ENCODE assay signal across 20 cellular contexts in the genomic region with DNA sequence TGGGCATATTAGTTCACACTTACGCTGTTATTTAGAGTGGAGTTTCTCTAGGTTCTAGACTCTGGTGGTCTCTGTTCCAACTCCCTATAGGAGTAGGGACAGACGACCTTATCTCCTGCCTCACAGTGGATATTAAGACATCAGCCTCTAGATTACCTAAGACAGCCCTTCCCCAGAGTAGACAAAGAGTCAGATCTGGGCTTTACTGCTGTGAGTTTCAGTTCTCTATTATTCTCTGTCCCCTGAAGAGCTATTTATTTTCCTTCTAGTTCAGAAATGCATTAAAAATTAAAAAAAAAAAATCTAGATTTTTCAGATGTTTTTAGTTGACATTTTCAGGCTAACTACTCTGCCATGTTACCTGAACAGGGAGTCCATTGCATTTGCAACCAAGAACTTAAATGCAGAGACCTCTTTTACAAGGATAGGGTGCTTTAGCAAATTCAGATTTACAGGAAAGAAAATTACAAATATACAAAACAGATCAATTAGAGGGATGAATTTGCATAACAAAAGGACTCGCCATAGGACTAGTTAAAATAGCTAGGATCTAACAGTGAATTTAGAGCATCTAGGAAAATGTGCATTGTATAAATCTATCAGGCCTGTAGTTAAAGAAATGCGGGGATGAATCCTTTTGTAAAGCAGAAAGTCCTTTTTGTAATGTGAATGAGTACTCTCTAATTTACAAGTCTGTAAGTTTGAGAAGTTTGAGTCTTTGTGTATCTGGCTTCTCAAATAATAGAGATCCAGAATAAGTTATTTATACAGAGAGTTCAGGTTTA.
DNase-seq lines count a peak whose midpoint lies in the region; ATAC-seq and TF ChIP-seq lines count a peak whose summit lies in the region.
"Had no signal": no experiment of that assay in that cellular context is flagged by ENCODE, and none has a peak within 500 bp of the region (broad histone marks: within the 10 kb centered on the region; RNA-seq: fewer than 3 reads in every experiment).

No MANE protein-coding gene starts in this region.

- H3K4me1 ChIP-seq in HUES48 (ENCODE audit: control insufficient read depth, insufficient read depth, low read length) (peaks cover 24% of the 10 kb centered on the region), psoas muscle (no peaks in the 10 kb centered on the region)
- H3K4me1 ChIP-seq: Caco-2, prostate gland had no signal

- CTCF ChIA-PET in activated naive CD4-positive, alpha-beta T cell treated with anti-CD3 and anti-CD28 coated beads for 36 hours (lab: Charles Lee), result no interaction called here

- H3K27me3 ChIP-seq in HUES48 (ENCODE audit: control insufficient read depth, insufficient read depth, low read length), result peaks cover 8% of the 10 kb centered on the region; the same call in 1 of the 2 replicates
- H3K27me3 ChIP-seq in psoas muscle (ENCODE audit: insufficient read depth in 3 of 3, low read length in 2 of 3), result no peaks in the 10 kb centered on the region

- H3K36me3 Mint-ChIP-seq in activated naive CD4-positive, alpha-beta T cell treated with anti-CD3 and anti-CD28 coated beads for 36 hours (ENCODE audit: low read depth), result no peaks in the 10 kb centered on the region
- H3K36me3 Mint-ChIP-seq: activated naive CD4-positive, alpha-beta T cell treated with anti-CD3 and anti-CD28 coated beads, Interleukin-2, amount 50 U/mL, for 72 hours; memory B cell; natural killer cell treated with Interleukin-12 subunit alpha and Interleukin-12 subunit beta and Interleukin-15 and Interleukin-18, amount 100 ng/mL, for 72 hours had no signal

- H3K4me3 Mint-ChIP-seq in activated naive CD4-positive, alpha-beta T cell treated with anti-CD3 and anti-CD28 coated beads for 36 hours, result no peak overlapping the region
- H3K4me3 Mint-ChIP-seq: activated CD4-positive, alpha-beta T cell treated with anti-CD3 and anti-CD28 coated beads, Interleukin-2, amount 10 ng/mL, durations not matched to agents 24 days and 14 days; memory B cell; natural killer cell treated with Interleukin-12 subunit alpha and Interleukin-12 subunit beta and Interleukin-15 and Interleukin-18, amount 100 ng/mL, for 72 hours; T-helper 2 cell treated with Interferon-gamma antibody and Interleukin-4, amounts not matched to agents 5 μg/mL and 100 μg/mL, for 36 hours had no signal

- H3K4me3 ChIP-seq in HUES48 (ENCODE audit: low read depth, low read length) (peak overlapping the region; percentile 8; the same call in 1 of the 2 replicates), psoas muscle (no peak overlapping the region)
- H3K4me3 ChIP-seq: prostate gland had no signal

- DNase-seq in iPS DF 19.7 (ENCODE audit: low read depth, low spot score) (peak; percentile 23), DMS79 (lab: John Stamatoyannopoulos, UW) (no peak), psoas muscle (no peak)
- no peak for DNase-seq in activated naive CD4-positive, alpha-beta T cell treated with anti-CD3 and anti-CD28 coated beads for 36 hours
- DNase-seq: activated CD4-positive, alpha-beta T cell treated with anti-CD3 and anti-CD28 coated beads, Interleukin-2, amount 10 ng/mL, durations not matched to agents 24 days and 14 days; activated T-cell treated with anti-CD3 and anti-CD28 coated beads for 4 hours; Caco-2; dermis blood vessel endothelial cell; NCI-H1092 treated with DMSO at 0.1 percent for 48 hours; SHP77; stimulated activated naive CD8-positive, alpha-beta T cell treated with anti-CD3 and anti-CD28 coated beads, Interleukin-15, Interleukin-2, amounts not matched to agents 100 U/mL and 50 U/mL, for 24 hours had no signal

- H3K36me3 ChIP-seq in HUES48 (ENCODE audit: control insufficient read depth, insufficient read depth, low read length), result no peaks in the 10 kb centered on the region
- no peaks in the 10 kb centered on the region for H3K36me3 ChIP-seq in psoas muscle (ENCODE audit: insufficient read depth in 1 of 2, low read depth in 1 of 2)
- H3K36me3 ChIP-seq: prostate gland had no signal

- no peaks in the 10 kb centered on the region for H3K9me3 ChIP-seq in HUES48 (ENCODE audit: control insufficient read depth, insufficient read depth, low read length)
- H3K9me3 ChIP-seq in psoas muscle, result no peaks in the 10 kb centered on the region
- H3K9me3 ChIP-seq: Caco-2, prostate gland had no signal

- 83 to 87% (median 87%) methylated on average over 4 of the region's 4 CpGs for WGBS in psoas muscle, 3 donors

- no peaks in the 10 kb centered on the region for H3K9me3 Mint-ChIP-seq in activated naive CD4-positive, alpha-beta T cell treated with anti-CD3 and anti-CD28 coated beads for 36 hours
- H3K9me3 Mint-ChIP-seq: activated CD4-positive, alpha-beta T cell treated with anti-CD3 and anti-CD28 coated beads, Interleukin-2, amount 10 ng/mL, durations not matched to agents 24 days and 14 days; activated naive CD4-positive, alpha-beta T cell treated with anti-CD3 and anti-CD28 coated beads, Interleukin-2, amount 50 U/mL, for 72 hours; T-helper 2 cell treated with Interferon-gamma antibody and Interleukin-4, amounts not matched to agents 5 μg/mL and 100 μg/mL, for 36 hours had no signal

- H3K27ac ChIP-seq in HUES48 (ENCODE audit: low read depth, low read length), result peak overlapping the region; percentile 60
- no peak overlapping the region for H3K27ac ChIP-seq in psoas muscle
- H3K27ac ChIP-seq: prostate gland had no signal

- intact Hi-C loops in activated naive CD4-positive, alpha-beta T cell treated with anti-CD3 and anti-CD28 coated beads for 36 hours (cut with micrococcal nuclease), result no loop called here
- intact Hi-C loops in psoas muscle (cut with DNase I), result no loop called here

- peaks cover 4% of the 10 kb centered on the region for H3K27me3 Mint-ChIP-seq in activated naive CD4-positive, alpha-beta T cell treated with anti-CD3 and anti-CD28 coated beads for 36 hours (ENCODE audit: low read depth)

- no peak for TF ChIP-seq CTCF in psoas muscle (IDR thresholded peaks at IDR 0.05)

- H3K9ac ChIP-seq in HUES48 (ENCODE audit: low read depth, low read length), result no peak overlapping the region

- ATAC-seq in GM18907 (IDR thresholded peaks at IDR 0.05; ENCODE audit: unreplicated experiment) (peak; percentile 68), HG02623 (IDR thresholded peaks at IDR 0.05; ENCODE audit: unreplicated experiment) (peak; percentile 62), HG03097 (IDR thresholded peaks at IDR 0.05; ENCODE audit: low FRiP score, unreplicated experiment) (no peak), psoas muscle (no peak)
- ATAC-seq: activated naive CD4-positive, alpha-beta T cell treated with anti-CD3 and anti-CD28 coated beads, Interleukin-2, amount 50 U/mL, for 72 hours; natural killer cell treated with Interleukin-12 subunit alpha and Interleukin-12 subunit beta and Interleukin-15 and Interleukin-18, amount 100 ng/mL, for 72 hours; stimulated activated naive CD8-positive, alpha-beta T cell treated with anti-CD3 and anti-CD28 coated beads, Interleukin-15, Interleukin-2, amounts not matched to agents 100 U/mL and 50 U/mL, for 24 hours had no signal

- H3K4me1 Mint-ChIP-seq in activated naive CD4-positive, alpha-beta T cell treated with anti-CD3 and anti-CD28 coated beads for 36 hours (ENCODE audit: low read depth), result no peaks in the 10 kb centered on the region
- H3K4me1 Mint-ChIP-seq: activated CD4-positive, alpha-beta T cell treated with anti-CD3 and anti-CD28 coated beads, Interleukin-2, amount 10 ng/mL, durations not matched to agents 24 days and 14 days; memory B cell had no signal

- no peak overlapping the region for H3K27ac Mint-ChIP-seq in activated naive CD4-positive, alpha-beta T cell treated with anti-CD3 and anti-CD28 coated beads for 36 hours
- H3K27ac Mint-ChIP-seq: activated CD4-positive, alpha-beta T cell treated with anti-CD3 and anti-CD28 coated beads, Interleukin-2, amount 10 ng/mL, durations not matched to agents 24 days and 14 days; activated naive CD4-positive, alpha-beta T cell treated with anti-CD3 and anti-CD28 coated beads, Interleukin-2, amount 50 U/mL, for 72 hours; memory B cell; natural killer cell treated with Interleukin-12 subunit alpha and Interleukin-12 subunit beta and Interleukin-15 and Interleukin-18, amount 100 ng/mL, for 72 hours; T-helper 2 cell treated with Interferon-gamma antibody and Interleukin-4, amounts not matched to agents 5 μg/mL and 100 μg/mL, for 36 hours had no signal

Comparison
In these comparisons a context has a peak if more than half of its experiments do, and no peak if none do; other contexts are left out.
1. ATAC-seq: peak in GM18907 (single experiment) and HG02623 (single experiment); none in HG03097 (single experiment) and psoas muscle (0 of 4).